ENCODE assay signal across 13 cellular contexts in genomic region chr1:13662498-13662897, GRCh38. TPM values are rescaled to one million over a fixed set of nuclear protein-coding genes. Genes with fewer than 3 reads are reported as not detected.
A peak's percentile ranks its signal among the peaks of the same experiment; 100 is the strongest.
DNase-seq lines count a peak whose midpoint lies in the region; ATAC-seq, FAIRE-seq and TF ChIP-seq lines count a peak whose summit lies in the region.
"Had no signal": no experiment of that assay in that cellular context is flagged by ENCODE, and none has a peak within 500 bp of the region (broad histone marks: within the 10 kb centered on the region; RNA-seq: fewer than 3 reads in every experiment).

No MANE protein-coding gene starts in this region.

- no peak overlapping the region for H3K9ac ChIP-seq in kidney (ENCODE audit: low read length in 2 of 2)

- TF ChIP-seq CTCF in breast epithelium (IDR thresholded peaks at IDR 0.05), result no peak
- no peak for TF ChIP-seq CTCF in uterus (IDR thresholded peaks at IDR 0.05)
- TF ChIP-seq CTCF in kidney (IDR thresholded peaks at IDR 0.05; ENCODE audit: borderline replicate concordance, extremely low read depth, insufficient read depth), result no peak

- DNase-seq in Right ventricle myocardium inferior (ENCODE audit: missing footprints) (no peak), cardiac septum (ENCODE audit: low spot score) (no peak), breast epithelium (ENCODE audit: low spot score in 2 of 2) (no peak), islet precursor cell (peak; percentile 59), uterus (peak in 1 of 2 donors; percentile 53), kidney (no peak), T1000 (lab: John Stamatoyannopoulos, UW) (no peak)
- no peak for DNase-seq in stimulated activated naive CD8-positive, alpha-beta T cell treated with anti-CD3 and anti-CD28 coated beads, Interleukin-15, Interleukin-2, amounts not matched to agents 100 U/mL and 50 U/mL, for 24 hours
- DNase-seq: activated CD4-positive, alpha-beta T cell treated with anti-CD3 and anti-CD28 coated beads, Interleukin-2, amount 10 ng/mL, durations not matched to agents 7 days and 5 days; Calu3; NCI-H2171 treated with DMSO at 0.1 percent for 48 hours; T-helper 17 cell had no signal

- intact Hi-C loops in Right ventricle myocardium inferior (cut with DNase I) (loop anchor here (10.0 kb wide), 1 partner anchor 1382 kb away; no protein-coding TSS in a partner anchor), cardiac septum (cut with DNase I) (no loop called here), breast epithelium (cut with DNase I; ENCODE audit: low total_unique reads) (no loop called here), uterus (cut with DNase I; ENCODE audit: low total_unique reads) (no loop called here), kidney (cut with DNase I) (no loop called here)

- FAIRE-seq in kidney (lab: Jason Lieb, UNC), result no peak

- H3K4me1 ChIP-seq in breast epithelium (no peaks in the 10 kb centered on the region), uterus (no peaks in the 10 kb centered on the region), kidney (ENCODE audit: control insufficient read depth in 1 of 2, insufficient read depth in 1 of 2, low read depth in 1 of 2, low read length in 2 of 2) (peaks cover 0 to 2% of the 10 kb centered on the region in 2 donors)

- H3K9me3 ChIP-seq in breast epithelium (no peaks in the 10 kb centered on the region), uterus (no peaks in the 10 kb centered on the region), kidney (ENCODE audit: control insufficient read depth in 1 of 2, low read length in 2 of 2) (no peaks in the 10 kb centered on the region)
- H3K9me3 ChIP-seq: thoracic aorta had no signal

- no peaks in the 10 kb centered on the region for H3K27me3 ChIP-seq in breast epithelium
- H3K27me3 ChIP-seq in uterus, result no peaks in the 10 kb centered on the region

- H3K36me3 ChIP-seq in breast epithelium (no peaks in the 10 kb centered on the region), uterus (no peaks in the 10 kb centered on the region), kidney (ENCODE audit: control insufficient read depth in 1 of 2, insufficient read depth in 2 of 2, low read length in 2 of 2) (no peaks in the 10 kb centered on the region)
- H3K36me3 ChIP-seq: thoracic aorta had no signal

- no peak for TF ChIP-seq POLR2A in breast epithelium (IDR thresholded peaks at IDR 0.05)
- no peak for TF ChIP-seq POLR2A in uterus (IDR thresholded peaks at IDR 0.05)

- peak; percentile 56 for ATAC-seq in Right ventricle myocardium inferior
- ATAC-seq in stimulated activated naive CD8-positive, alpha-beta T cell treated with anti-CD3 and anti-CD28 coated beads, Interleukin-15, Interleukin-2, amounts not matched to agents 100 U/mL and 50 U/mL, for 24 hours, result no peak
- ATAC-seq: T-helper 17 cell had no signal

- H3K4me3 ChIP-seq in breast epithelium, result no peak overlapping the region
- H3K4me3 ChIP-seq in uterus, result no peak overlapping the region
- no peak overlapping the region for H3K4me3 ChIP-seq in kidney (ENCODE audit: low read length in 2 of 2)
- H3K4me3 ChIP-seq: thoracic aorta had no signal

- H3K27ac ChIP-seq in breast epithelium (peak overlapping the region; percentile 48 to 58), uterus (peak overlapping the region; percentile 52 to 70), kidney (ENCODE audit: low read depth in 2 of 2, low read length in 2 of 2) (no peak overlapping the region)
- H3K27ac ChIP-seq: thoracic aorta had no signal

RNA-seq across cellular contexts. Expression of gene PRDM2, which starts 37.5 kb away (rescaled TPM):
- total RNA-seq in Right ventricle myocardium inferior, result 33.7 TPM
- 44.5 TPM for total RNA-seq in cardiac septum
- total RNA-seq in breast epithelium, result 10 to 100 TPM; 45.6 to 57.1 (median 47.2) TPM
- 10 to 100 TPM; 13.1 to 72.8 (median 37.0) TPM for total RNA-seq in uterus
- total RNA-seq in kidney, result 42.6 TPM
- 8.2 TPM for polyA plus RNA-seq in kidney (ENCODE audit: insufficient read depth, low read depth, low replicate concordance)

Comparison
In these comparisons a context has a peak if more than half of its experiments do, and no peak if none do; other contexts are left out.
1. H3K27ac ChIP-seq: peak in breast epithelium (2 of 2) and uterus (2 of 2); none in kidney (0 of 2).